Comparison of ENCODE assay signal across 1 cellular context in genomic region chr7:157796846-157797245, GRCh38.
TF ChIP-seq lines count a peak whose summit lies in the region.

No MANE protein-coding gene starts in this region.

TF ChIP-seq in H1, 55 proteins besides CTCF, POLR2A, EP300 and RAD21:
- TF ChIP-seq TAF1 (IDR thresholded peaks at IDR 0.05; ENCODE audit: low read depth, low read length) = no peak
- TF ChIP-seq TAF7 (optimal IDR thresholded peaks at IDR 0.05; ENCODE audit: borderline replicate concordance, low read depth, low read length) = no peak
- no peak for TF ChIP-seq RBBP5 (IDR thresholded peaks at IDR 0.05; ENCODE audit: borderline replicate concordance, low read depth, low read length)
- no peak for TF ChIP-seq JUN (IDR thresholded peaks at IDR 0.05; ENCODE audit: low read depth, low read length)
- TF ChIP-seq, protein P1, sequence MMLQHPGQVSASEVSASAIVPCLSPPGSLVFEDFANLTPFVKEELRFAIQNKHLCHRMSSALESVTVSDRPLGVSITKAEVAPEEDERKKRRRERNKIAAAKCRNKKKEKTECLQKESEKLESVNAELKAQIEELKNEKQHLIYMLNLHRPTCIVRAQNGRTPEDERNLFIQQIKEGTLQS (IDR thresholded peaks at IDR 0.05; ENCODE audit: insufficient read depth, low read depth, low read length) = no peak
- TF ChIP-seq SAP30 (IDR thresholded peaks at IDR 0.05; ENCODE audit: insufficient read depth, insufficient replicate concordance, low read length) = no peak
- TF ChIP-seq POU5F1 (IDR thresholded peaks at IDR 0.05; ENCODE audit: low read depth, low read length) = no peak
- TF ChIP-seq MAX (IDR thresholded peaks at IDR 0.05) = no peak
- TF ChIP-seq KDM5A (IDR thresholded peaks at IDR 0.05; ENCODE audit: low read length) = no peak
- TF ChIP-seq RNF2 (IDR thresholded peaks at IDR 0.05; ENCODE audit: borderline replicate concordance, low read depth, low read length, missing control alignments, poor library complexity, severe bottlenecking) = no peak
- no peak for TF ChIP-seq SP4 (IDR thresholded peaks at IDR 0.05; ENCODE audit: low read length)
- TF ChIP-seq CREB1 (IDR thresholded peaks at IDR 0.05) = no peak
- no peak for TF ChIP-seq USF2 (IDR thresholded peaks at IDR 0.05; ENCODE audit: low read length)
- no peak for TF ChIP-seq RXRA (IDR thresholded peaks at IDR 0.05; ENCODE audit: insufficient read depth, low read depth, low read length)
- no peak for TF ChIP-seq CBX8 (IDR thresholded peaks at IDR 0.05; ENCODE audit: borderline replicate concordance, low read depth, low read length)
- no peak for TF ChIP-seq BRCA1 (IDR thresholded peaks at IDR 0.05; ENCODE audit: low read depth, low read length)
- no peak for TF ChIP-seq HDAC6 (IDR thresholded peaks at IDR 0.05; ENCODE audit: low read depth, low read length)
- no peak for TF ChIP-seq CEBPB (IDR thresholded peaks at IDR 0.05; ENCODE audit: low read depth, low read length)
